In the genomic region with DNA sequence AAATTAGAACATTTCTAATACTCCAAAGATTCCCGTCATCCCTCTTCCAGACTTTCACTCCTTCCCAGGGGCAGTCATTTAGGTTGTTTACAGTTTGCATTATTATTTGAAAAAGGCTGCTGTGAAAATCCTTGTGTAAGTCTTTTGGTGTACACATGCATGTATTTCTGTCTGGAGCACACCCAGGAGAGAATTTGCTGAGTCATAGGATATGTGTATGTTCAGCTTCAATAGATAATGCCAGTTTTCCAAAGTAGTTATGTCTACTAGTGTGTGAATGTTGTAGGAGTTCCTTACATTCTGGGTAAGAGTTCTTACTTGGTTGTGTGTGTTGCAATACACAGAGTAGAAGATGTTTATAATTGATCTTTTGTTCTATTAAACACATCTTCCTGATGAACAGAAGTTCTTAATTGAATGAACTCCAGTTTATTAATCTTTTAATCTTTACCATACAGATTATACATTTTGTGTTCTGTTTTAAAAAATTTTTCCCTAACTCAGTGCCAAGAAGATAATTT, we compare ENCODE assay signal across 17 cellular contexts. TPM values are rescaled to one million over a fixed set of nuclear protein-coding genes. Genes with fewer than 3 reads are reported as not detected.
DNase-seq lines count a peak whose midpoint lies in the region; ATAC-seq, FAIRE-seq and TF ChIP-seq lines count a peak whose summit lies in the region.
"Had no signal": no experiment of that assay in that cellular context is flagged by ENCODE, and none has a peak within 500 bp of the region (broad histone marks: within the 10 kb centered on the region; RNA-seq: fewer than 3 reads in every experiment).

No MANE protein-coding gene starts in this region.

- no peak overlapping the region for H3K4me2 ChIP-seq in GM12878 (ENCODE audit: control insufficient read depth, insufficient read depth)
- H3K4me2 ChIP-seq: hepatocyte had no signal

- no peak for TF ChIP-seq POLR2A in GM12878 (IDR thresholded peaks at IDR 0.05; ENCODE audit: low read depth, low read length)

- no peak overlapping the region for H3K4me3 ChIP-seq in AG10803 (ENCODE audit: low read length)
- no peak overlapping the region for H3K4me3 ChIP-seq in GM12878
- H3K4me3 ChIP-seq: hepatocyte, testis had no signal

- H3K27ac ChIP-seq in GM12878 (ENCODE audit: control insufficient read depth, insufficient read depth): no peak overlapping the region
- H3K27ac ChIP-seq: hepatocyte, testis, WERI-Rb-1 had no signal

- no peaks in the 10 kb centered on the region for H3K36me3 Mint-ChIP-seq in Calu3 (ENCODE audit: insufficient read depth, unreplicated experiment)

- no peak overlapping the region for H3K27ac Mint-ChIP-seq in Calu3 (ENCODE audit: unreplicated experiment)
- H3K27ac Mint-ChIP-seq: activated naive CD8-positive, alpha-beta T cell treated with anti-CD3 and anti-CD28 coated beads, Interleukin-2, amount 50 U/mL, for 24 hours; CD4-positive, alpha-beta memory T cell had no signal

- no peak for TF ChIP-seq RAD21 in GM12878 (IDR thresholded peaks at IDR 0.05; ENCODE audit: insufficient read depth, low read depth, low read length)

- BruUV-seq in GM12878 (replicated peaks; lab: Mats Ljungman, UMichigan): no TSS peak
- BruUV-seq in Calu3 (replicated peaks; lab: Mats Ljungman, UMichigan): no TSS peak

- H3K79me2 ChIP-seq in GM12878 (ENCODE audit: control insufficient read depth, insufficient read depth, low read length): no peaks in the 10 kb centered on the region
- H3K79me2 ChIP-seq: hepatocyte had no signal

- POLR2A ChIA-PET in GM12878 (lab: Charles Lee): no interaction called here

- TF ChIP-seq EP300 in GM12878 (IDR thresholded peaks at IDR 0.05; ENCODE audit: borderline replicate concordance in 1 of 2, control insufficient read depth in 1 of 2, low read depth in 2 of 2, low read length in 2 of 2): no peak

- TF ChIP-seq CTCF in AG10803 (conservative IDR thresholded peaks at IDR 0.05; ENCODE audit: low read length) (no peak), GM12878 (IDR thresholded peaks at IDR 0.05 in 2 of 3, conservative IDR thresholded peaks at IDR 0.05 in 1 of 3; ENCODE audit: control insufficient read depth in 2 of 3, extremely low read depth in 1 of 3, insufficient read depth in 1 of 3, low read depth in 3 of 3, low read length in 3 of 3) (no peak), Calu3 (IDR thresholded peaks at IDR 0.05; ENCODE audit: unreplicated experiment) (no peak)

- no peaks in the 10 kb centered on the region for H3K4me1 ChIP-seq in GM12878 (ENCODE audit: control insufficient read depth, insufficient read depth, low read length)
- H3K4me1 ChIP-seq: testis had no signal

- WGBS in GM12878 (ENCODE audit: insufficient coverage, insufficient replicate concordance, low lambda C conversion rate, missing lambda C conversion rate): 97% methylated on average over 1 of the region's 1 CpG

- H4K20me1 ChIP-seq in GM12878 (ENCODE audit: control insufficient read depth, insufficient read depth): no peaks in the 10 kb centered on the region

- H3K27me3 Mint-ChIP-seq in Calu3 (ENCODE audit: unreplicated experiment): no peaks in the 10 kb centered on the region
- H3K27me3 Mint-ChIP-seq: activated naive CD8-positive, alpha-beta T cell treated with anti-CD3 and anti-CD28 coated beads, Interleukin-2, amount 50 U/mL, for 24 hours; CD4-positive, alpha-beta memory T cell had no signal

- no peak for ATAC-seq in GM12878
- ATAC-seq: activated naive CD8-positive, alpha-beta T cell treated with anti-CD3 and anti-CD28 coated beads, Interleukin-2, amount 50 U/mL, for 24 hours had no signal

- no peaks in the 10 kb centered on the region for H3K9me3 ChIP-seq in GM12878 (replicated peaks; ENCODE audit: control insufficient read depth, insufficient read depth, low read length)
- H3K9me3 ChIP-seq: testis had no signal

- no peak overlapping the region for H2AFZ ChIP-seq in GM12878 (ENCODE audit: control insufficient read depth, low read depth, low read length)
- H2AFZ ChIP-seq: hepatocyte had no signal

- RAD21 ChIA-PET in GM12878 (lab: Charles Lee; ENCODE audit: unreplicated experiment): no interaction called here

- no peaks in the 10 kb centered on the region for H3K4me1 Mint-ChIP-seq in Calu3 (ENCODE audit: low read depth, unreplicated experiment)

- intact Hi-C loops in GM12878 (cut with micrococcal nuclease; ENCODE audit: unreplicated experiment): no loop called here
- intact Hi-C loops in Calu3 (cut with micrococcal nuclease; ENCODE audit: unreplicated experiment): no loop called here

- CTCF ChIA-PET in GM12878 (lab: Yijun Ruan, JAX) (no interaction called here), Calu3 (lab: Charles Lee) (no interaction called here)

- H3K4me3 Mint-ChIP-seq in Calu3 (ENCODE audit: low read depth, unreplicated experiment): no peak overlapping the region
- H3K4me3 Mint-ChIP-seq: activated naive CD8-positive, alpha-beta T cell treated with anti-CD3 and anti-CD28 coated beads, Interleukin-2, amount 50 U/mL, for 24 hours; CD4-positive, alpha-beta memory T cell had no signal

- no peak for FAIRE-seq in GM12878 (lab: Jason Lieb, UNC)

- in situ Hi-C loops in GM12878 (cut with MboI): no loop called here

- H3K27me3 ChIP-seq in GM12878 (replicated peaks in 1 of 2; ENCODE audit: control insufficient read depth in 2 of 2, insufficient read depth in 2 of 2, low read length in 1 of 2): no peaks in the 10 kb centered on the region
- H3K27me3 ChIP-seq: hepatocyte, testis had no signal

- SMC1A ChIA-PET in GM12878 (lab: Charles Lee; ENCODE audit: uncharacterized antibody, unreplicated experiment): no interaction called here

- DNase-seq in AG10803 (ENCODE audit: low read depth): peak; percentile 44
- DNase-seq in HT1080 (ENCODE audit: low read depth): peak; percentile 21
- no peak for DNase-seq in GM12878 (ENCODE audit: low read depth, low spot score)
- DNase-seq in glomerular visceral epithelial cell (ENCODE audit: extremely low spot score): peak; percentile 2
- DNase-seq in HPDE6-E6E7 (ENCODE audit: extremely low spot score): no peak
- DNase-seq in effector CD8-positive, alpha-beta T cell (lab: John Stamatoyannopoulos, UW): no peak
- no peak for DNase-seq in T-helper 2 cell
- no peak for DNase-seq in Calu3
- DNase-seq: activated CD8-positive, alpha-beta memory T cell treated with anti-CD3 and anti-CD28 coated beads, Interleukin-2, amount 50 U/mL, for 4 hours; activated naive CD8-positive, alpha-beta T cell treated with anti-CD3 and anti-CD28 coated beads, Interleukin-2, amount 50 U/mL, for 24 hours; CD4-positive, alpha-beta memory T cell; NCI-H1092 treated with DMSO at 0.1 percent for 48 hours; NCI-H748 treated with DMSO at 0.1 percent for 48 hours; SHP77 treated with DMSO at 0.1 percent for 48 hours; testis; WERI-Rb-1 had no signal

- no peak overlapping the region for H3K9ac ChIP-seq in GM12878 (ENCODE audit: control insufficient read depth, insufficient read depth, low read length)

- H3K9me3 Mint-ChIP-seq in Calu3 (ENCODE audit: low read depth, unreplicated experiment): no peaks in the 10 kb centered on the region
- H3K9me3 Mint-ChIP-seq: activated naive CD8-positive, alpha-beta T cell treated with anti-CD3 and anti-CD28 coated beads, Interleukin-2, amount 50 U/mL, for 24 hours; CD4-positive, alpha-beta memory T cell had no signal

- H3K36me3 ChIP-seq in GM12878 (ENCODE audit: control insufficient read depth in 2 of 2, insufficient read depth in 2 of 2, low read length in 1 of 2): no peaks in the 10 kb centered on the region

TF ChIP-seq in GM12878, 131 proteins besides CTCF, POLR2A, EP300 and RAD21:
- TF ChIP-seq NFIC (IDR thresholded peaks at IDR 0.05; ENCODE audit: low read depth, low read length): no peak
- peak; percentile 52; the same call in 1 of the 2 replicates for TF ChIP-seq BACH1 (IDR thresholded peaks at IDR 0.05; ENCODE audit: borderline replicate concordance)

RNA-seq across cellular contexts. Expression of a gene that starts 25.3 kb away (rescaled TPM):
- 4.8 and 5.0 TPM in 2 replicates for total RNA-seq in HT1080 (2014; rRNA removed; shearing (Covaris generic))
- 5.1 and 7.7 TPM in 2 replicates for polyA plus RNA-seq in HT1080 (2015; cell fraction: cytosol; rRNA removed)
- polyA plus RNA-seq in HT1080 (2015; cell fraction: nucleus; rRNA removed): 19.4 and 22.6 TPM in 2 replicates
- total RNA-seq in GM12878 (2013; cell fraction: nucleolus; rRNA removed): 51.6 and 54.8 TPM in 2 replicates
- total RNA-seq in GM12878 (2014; rRNA removed) (9.0 and 9.8 TPM in 2 replicates), GM12878 (2014; rRNA removed; fragmentation: Illumina TruSeq; extraction: Trizol) (13.0 and 13.1 TPM in 2 replicates), GM12878 (2021) (8.4 and 9.4 TPM in 2 replicates), Calu3 (2022) (7.3 and 9.1 TPM in 2 replicates)
- 3.1 TPM for polyA plus RNA-seq in GM12878 (2011; ENCODE audit: low read depth)
- polyA plus RNA-seq in GM12878 (2011; rRNA removed) (13.9 and 21.4 TPM in 2 replicates), GM12878 (2014; fragmentation: Illumina TruSeq; extraction: Trizol) (11.8 and 14.8 TPM in 2 replicates), GM12878 (2014; fragmentation: Nextera tagmentation; extraction: Ambion mirVana) (1 to 10 TPM; 5.5 to 6.0 TPM), GM12878 (2014; rRNA removed) (8.3 and 12.4 TPM in 2 replicates), GM12878 (2016; fragmentation: Nextera tagmentation; extraction: Ambion mirVana) (10 to 100 TPM; 14.6 to 15.9 TPM)
- polyA plus RNA-seq in GM12878 (2011; cell fraction: cytosol; rRNA removed): 4.1 and 4.8 TPM in 2 replicates
- 14.8 and 22.2 TPM in 2 replicates for polyA plus RNA-seq in GM12878 (2011; cell fraction: nucleus; rRNA removed)
- 4.4 and 5.1 TPM in 2 replicates for polyA plus RNA-seq in GM12878 (2012)
- 7.1 and 8.9 TPM in 2 replicates for polyA minus RNA-seq in GM12878 (2011; rRNA and poly(A)+ RNA removed)
- polyA minus RNA-seq in GM12878 (2011; cell fraction: cytosol; rRNA and poly(A)+ RNA removed): 3.0 and 5.7 TPM in 2 replicates
- 14.3 and 27.0 TPM in 2 replicates for polyA minus RNA-seq in GM12878 (2011; cell fraction: nucleus; rRNA and poly(A)+ RNA removed)

Comparison
In these comparisons a context has a peak if more than half of its experiments do, and no peak if none do; other contexts are left out.
1. DNase-seq: peak in AG10803 (single experiment), HT1080 (single experiment) and glomerular visceral epithelial cell (single experiment); none in GM12878 (single experiment), HPDE6-E6E7 (single experiment), effector CD8-positive, alpha-beta T cell (single experiment), T-helper 2 cell (0 of 5) and Calu3 (single experiment).